Comparison of ENCODE assay signal across 8 cellular contexts in genomic region chrX:43750248-43750676, GRCh38.
DNase-seq lines count a peak whose midpoint lies in the region; TF ChIP-seq lines count a peak whose summit lies in the region.

No MANE protein-coding gene starts in this region.

- H3K9me3 ChIP-seq in spleen: no peaks in the 10 kb centered on the region

- peaks cover 0 to 4% (median 0%) of the 10 kb centered on the region in 7 donors for H3K27me3 ChIP-seq in spleen (replicated peaks in 1 of 7)

- peak; percentile 42 for TF ChIP-seq CTCF in astrocyte of the cerebellum (IDR thresholded peaks at IDR 0.05; ENCODE audit: low read depth, low read length, missing control alignments)
- TF ChIP-seq CTCF in spleen (IDR thresholded peaks at IDR 0.05 in 8 of 11, conservative IDR thresholded peaks at IDR 0.05 in 3 of 11): peak; percentile 29 to 69 (median 58)

- no peak overlapping the region for H3K4me3 ChIP-seq in astrocyte of the cerebellum (ENCODE audit: low read depth, low read length)
- no peak overlapping the region for H3K4me3 ChIP-seq in spleen

- DNase-seq in EL (peak; percentile 49), HEK293T (ENCODE audit: extremely low spot score) (peak; percentile 55), NCI-H1417 treated with DMSO at 0.1 percent for 48 hours (lab: John Stamatoyannopoulos, UW) (peak; percentile 5), SW480 (ENCODE audit: low spot score) (peak; percentile 67), astrocyte of the cerebellum (ENCODE audit: low read depth) (peak; percentile 24), hypothalamus (lab: John Stamatoyannopoulos, UW) (peak in 28 of 51 donors; percentile 0 to 45 (median 9)), spleen (no peak), OCI-M2 (lab: John Stamatoyannopoulos, UW; ENCODE audit: unreplicated experiment) (no peak)

- POLR2A ChIA-PET in HEK293T (lab: Yijun Ruan, JAX): no interaction called here

- H3K4me1 ChIP-seq in spleen: peaks cover 0 to 9% (median 0%) of the 10 kb centered on the region in 6 donors

- in situ Hi-C loops in astrocyte of the cerebellum (cut with HindIII; ENCODE audit: low sequenced_read_pairs): no loop called here

- CTCF ChIA-PET in HEK293T (lab: Yijun Ruan, JAX): interaction anchor here (0.7 to 1.5 kb wide), 5 partner anchors 15 to 191 kb away, joined by 3 to 5 read pairs (median 4); no protein-coding TSS in a partner anchor

- TF ChIP-seq POLR2A in spleen (IDR thresholded peaks at IDR 0.05): no peak

- H3K36me3 ChIP-seq in spleen: no peaks in the 10 kb centered on the region

- 3 to 15% (median 7%) methylated on average over 6 of the region's 6 CpGs for WGBS in spleen, 5 donors

- intact Hi-C loops in spleen (cut with DNase I; ENCODE audit: low total_unique reads): no loop called here

- H3K27ac ChIP-seq in spleen: peak overlapping the region in 3 of 8 donors; percentile 33 to 70 (median 61)

TF ChIP-seq in HEK293T, 16 proteins besides CTCF, POLR2A, EP300 and RAD21:
- peak; percentile 75 for TF ChIP-seq PKNOX1 (IDR thresholded peaks at IDR 0.05)
- no peak for TF ChIP-seq HDGF (IDR thresholded peaks at IDR 0.05; ENCODE audit: borderline replicate concordance)
- TF ChIP-seq TARDBP (IDR thresholded peaks at IDR 0.05): no peak
- no peak for TF ChIP-seq L3MBTL2 (conservative IDR thresholded peaks at IDR 0.05)
- TF ChIP-seq NFRKB (IDR thresholded peaks at IDR 0.05): no peak
- no peak for TF ChIP-seq SUZ12 (IDR thresholded peaks at IDR 0.05)

Comparison
In these comparisons a context has a peak if more than half of its experiments do, and no peak if none do; other contexts are left out.
1. DNase-seq: peak in EL (single experiment), HEK293T (single experiment), NCI-H1417 treated with DMSO at 0.1 percent for 48 hours (single experiment), SW480 (single experiment), astrocyte of the cerebellum (single experiment) and hypothalamus (28 of 51); none in spleen (single experiment) and OCI-M2 (single experiment).